ENCODE assay signal across 9 cellular contexts in the genomic region with DNA sequence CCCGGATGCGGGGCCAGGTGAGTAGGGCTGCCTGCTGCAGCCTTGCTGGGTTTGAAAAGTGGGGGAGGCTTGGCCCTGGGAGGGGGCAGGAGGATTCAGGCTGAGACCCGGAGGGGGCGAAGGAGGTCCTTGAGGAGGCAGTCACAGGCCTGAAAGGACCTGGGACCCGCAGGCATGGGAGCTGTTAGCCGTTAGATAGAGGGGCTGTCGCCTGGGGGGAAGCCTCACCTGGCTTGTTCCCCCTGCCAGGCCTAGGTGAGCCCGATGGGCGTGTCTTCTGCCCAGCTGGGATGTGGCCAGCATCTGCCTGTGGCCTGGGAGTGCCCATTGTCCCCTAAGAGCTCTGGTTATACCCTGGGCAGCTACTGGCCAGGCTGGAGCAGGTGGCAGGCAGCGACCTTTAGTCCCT. TPM values are rescaled to one million over a fixed set of nuclear protein-coding genes. Genes with fewer than 3 reads are reported as not detected.
DNase-seq lines count a peak whose midpoint lies in the region; ATAC-seq and TF ChIP-seq lines count a peak whose summit lies in the region.
"Had no signal": no experiment of that assay in that cellular context is flagged by ENCODE, and none has a peak within 500 bp of the region (broad histone marks: within the 10 kb centered on the region; RNA-seq: fewer than 3 reads in every experiment).

No MANE protein-coding gene starts in this region.

- no peak overlapping the region for H3K27ac Mint-ChIP-seq in WTC11

- CTCF ChIA-PET in WTC11 (lab: Charles Lee): interaction anchor here (0.9 to 14.8 kb wide), 25 partner anchors 9 to 308 kb away, joined by 3 to 457 read pairs (median 6); a partner anchor contains a TSS

- POLR2A ChIA-PET in WTC11 (lab: Charles Lee): interaction anchor here (2.3 to 2.8 kb wide), 2 partner anchors 15 to 26 kb away, joined by 16 to 24 read pairs; no protein-coding TSS in a partner anchor

- H3K27me3 Mint-ChIP-seq in WTC11 (ENCODE audit: low read depth): peaks cover 72% of the 10 kb centered on the region

- ATAC-seq in WTC11 (peak; percentile 12), HG02973 (IDR thresholded peaks at IDR 0.05; ENCODE audit: unreplicated experiment) (no peak), HG03095 (IDR thresholded peaks at IDR 0.05; ENCODE audit: unreplicated experiment) (no peak)

- no peak for TF ChIP-seq CTCF in WTC11 (IDR thresholded peaks at IDR 0.05)

- peaks cover 3% of the 10 kb centered on the region; the same call in 1 of the 2 replicates for H3K36me3 Mint-ChIP-seq in WTC11

- H3K4me1 Mint-ChIP-seq in WTC11: peaks cover 5% of the 10 kb centered on the region

- H3K27ac ChIP-seq in temporal lobe (ENCODE audit: low read depth, low read length): peak overlapping the region; percentile 65

- H3K9me3 Mint-ChIP-seq in WTC11: peaks cover 9% of the 10 kb centered on the region

- DNase-seq in NCI-H82 (lab: John Stamatoyannopoulos, UW) (peak; percentile 22), NCI-H82 treated with DMSO at 0.1 percent for 48 hours (lab: John Stamatoyannopoulos, UW; ENCODE audit: unreplicated experiment) (no peak), WTC11 (ENCODE audit: low spot score) (no peak), kidney tubule cell (ENCODE audit: low spot score) (peak; percentile 78), HuH-7 (ENCODE audit: low spot score) (no peak)

- peak overlapping the region; percentile 48 for H3K4me3 Mint-ChIP-seq in WTC11

TF ChIP-seq in WTC11, 78 proteins besides CTCF, POLR2A, EP300 and RAD21:
- TF ChIP-seq SMAD3 (CRISPR knock-in tag; IDR thresholded peaks at IDR 0.05; ENCODE audit: borderline replicate concordance) (no peak), SP1 (CRISPR knock-in tag; conservative IDR thresholded peaks at IDR 0.05) (no peak), ESRRA (CRISPR knock-in tag; IDR thresholded peaks at IDR 0.05; ENCODE audit: borderline replicate concordance) (no peak), GABPB1 (CRISPR knock-in tag; IDR thresholded peaks at IDR 0.05) (no peak), SOX15 (CRISPR knock-in tag; IDR thresholded peaks at IDR 0.05) (no peak), TCF7 (CRISPR knock-in tag; IDR thresholded peaks at IDR 0.05; ENCODE audit: low read depth) (no peak), ETV6 (CRISPR knock-in tag; IDR thresholded peaks at IDR 0.05) (no peak), HMGA2 (CRISPR knock-in tag; IDR thresholded peaks at IDR 0.05) (no peak), ZNF121 (CRISPR knock-in tag; IDR thresholded peaks at IDR 0.05) (no peak)
- TF ChIP-seq, protein P1, sequence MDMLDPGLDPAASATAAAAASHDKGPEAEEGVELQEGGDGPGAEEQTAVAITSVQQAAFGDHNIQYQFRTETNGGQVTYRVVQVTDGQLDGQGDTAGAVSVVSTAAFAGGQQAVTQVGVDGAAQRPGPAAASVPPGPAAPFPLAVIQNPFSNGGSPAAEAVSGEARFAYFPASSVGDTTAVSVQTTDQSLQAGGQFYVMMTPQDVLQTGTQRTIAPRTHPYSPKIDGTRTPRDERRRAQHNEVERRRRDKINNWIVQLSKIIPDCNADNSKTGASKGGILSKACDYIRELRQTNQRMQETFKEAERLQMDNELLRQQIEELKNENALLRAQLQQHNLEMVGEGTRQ (CRISPR knock-in tag; IDR thresholded peaks at IDR 0.05): no peak
- TF ChIP-seq, protein P2, sequence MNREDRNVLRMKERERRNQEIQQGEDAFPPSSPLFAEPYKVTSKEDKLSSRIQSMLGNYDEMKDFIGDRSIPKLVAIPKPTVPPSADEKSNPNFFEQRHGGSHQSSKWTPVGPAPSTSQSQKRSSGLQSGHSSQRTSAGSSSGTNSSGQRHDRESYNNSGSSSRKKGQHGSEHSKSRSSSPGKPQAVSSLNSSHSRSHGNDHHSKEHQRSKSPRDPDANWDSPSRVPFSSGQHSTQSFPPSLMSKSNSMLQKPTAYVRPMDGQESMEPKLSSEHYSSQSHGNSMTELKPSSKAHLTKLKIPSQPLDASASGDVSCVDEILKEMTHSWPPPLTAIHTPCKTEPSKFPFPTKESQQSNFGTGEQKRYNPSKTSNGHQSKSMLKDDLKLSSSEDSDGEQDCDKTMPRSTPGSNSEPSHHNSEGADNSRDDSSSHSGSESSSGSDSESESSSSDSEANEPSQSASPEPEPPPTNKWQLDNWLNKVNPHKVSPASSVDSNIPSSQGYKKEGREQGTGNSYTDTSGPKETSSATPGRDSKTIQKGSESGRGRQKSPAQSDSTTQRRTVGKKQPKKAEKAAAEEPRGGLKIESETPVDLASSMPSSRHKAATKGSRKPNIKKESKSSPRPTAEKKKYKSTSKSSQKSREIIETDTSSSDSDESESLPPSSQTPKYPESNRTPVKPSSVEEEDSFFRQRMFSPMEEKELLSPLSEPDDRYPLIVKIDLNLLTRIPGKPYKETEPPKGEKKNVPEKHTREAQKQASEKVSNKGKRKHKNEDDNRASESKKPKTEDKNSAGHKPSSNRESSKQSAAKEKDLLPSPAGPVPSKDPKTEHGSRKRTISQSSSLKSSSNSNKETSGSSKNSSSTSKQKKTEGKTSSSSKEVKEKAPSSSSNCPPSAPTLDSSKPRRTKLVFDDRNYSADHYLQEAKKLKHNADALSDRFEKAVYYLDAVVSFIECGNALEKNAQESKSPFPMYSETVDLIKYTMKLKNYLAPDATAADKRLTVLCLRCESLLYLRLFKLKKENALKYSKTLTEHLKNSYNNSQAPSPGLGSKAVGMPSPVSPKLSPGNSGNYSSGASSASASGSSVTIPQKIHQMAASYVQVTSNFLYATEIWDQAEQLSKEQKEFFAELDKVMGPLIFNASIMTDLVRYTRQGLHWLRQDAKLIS (CRISPR knock-in tag; IDR thresholded peaks at IDR 0.05; ENCODE audit: borderline replicate concordance): no peak
- TF ChIP-seq, protein P3, sequence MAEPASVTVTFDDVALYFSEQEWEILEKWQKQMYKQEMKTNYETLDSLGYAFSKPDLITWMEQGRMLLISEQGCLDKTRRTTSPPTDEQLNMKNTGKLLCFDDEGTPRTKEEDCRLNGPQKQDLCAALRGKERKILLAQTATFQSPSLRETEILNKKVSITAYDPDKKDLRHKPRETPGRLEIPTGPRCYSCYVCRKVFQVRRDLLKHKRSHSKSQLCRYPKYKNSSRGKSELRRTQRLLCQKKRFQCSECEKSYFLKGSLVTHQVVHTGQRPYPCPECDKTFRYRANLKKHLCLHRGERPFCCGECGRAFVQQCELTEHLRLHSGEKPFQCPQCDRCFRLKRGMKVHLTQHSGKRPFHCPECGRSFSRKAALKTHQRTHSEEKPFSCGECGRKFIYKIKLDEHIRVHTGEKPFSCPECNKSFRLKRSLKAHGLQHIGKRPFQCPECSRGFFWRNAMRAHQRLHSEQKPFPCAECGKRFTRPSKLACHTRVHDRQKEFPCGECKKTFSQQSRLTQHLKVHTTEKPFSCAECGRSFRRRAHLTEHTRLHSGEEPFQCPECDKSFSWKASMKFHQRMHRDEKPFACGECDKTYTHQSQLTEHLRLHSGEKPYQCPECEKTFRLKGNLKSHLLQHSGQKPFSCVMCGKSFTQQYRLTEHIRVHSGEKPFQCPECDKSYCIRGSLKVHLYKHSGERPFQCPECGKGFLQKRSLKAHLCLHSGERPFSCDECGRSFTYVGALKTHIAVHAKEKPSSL (CRISPR knock-in tag; conservative IDR thresholded peaks at IDR 0.05): no peak
TF ChIP-seq in WTC11: peak in this region for 0.

RNA-seq across cellular contexts. Expression of a gene that starts 1.8 kb away (rescaled TPM):
- total RNA-seq in WTC11 (2021) (1.7 to 2.5 TPM (median 2.4 TPM) in 3 replicates), temporal lobe (7.6 TPM)

RNA-seq across cellular contexts. Expression of a gene that starts 11.2 kb away (rescaled TPM):
- total RNA-seq in WTC11 (2021): not detected in 3 replicates
- total RNA-seq in temporal lobe: not detected
- total RNA-seq: NCI-H460 had no signal

RNA-seq across cellular contexts. Expression of a gene that starts 24.2 kb away (rescaled TPM):
- total RNA-seq in WTC11 (2021) (not detected in 3 replicates), temporal lobe (not detected)
- total RNA-seq: NCI-H460 had no signal

RNA-seq across cellular contexts. Expression of a gene that starts 34.4 kb away (rescaled TPM):
- total RNA-seq in WTC11 (2021) (not detected in 3 replicates), temporal lobe (not detected)
- total RNA-seq: NCI-H460 had no signal

RNA-seq across cellular contexts. Expression of a gene that starts 48.1 kb away (rescaled TPM):
- not detected in 3 replicates for total RNA-seq in WTC11 (2021)
- total RNA-seq in temporal lobe: under 0.01 TPM
- total RNA-seq: NCI-H460 had no signal

Comparison
In these comparisons a context has a peak if more than half of its experiments do, and no peak if none do; other contexts are left out.
1. DNase-seq: peak in NCI-H82 (single experiment) and kidney tubule cell (single experiment); none in NCI-H82 treated with DMSO at 0.1 percent for 48 hours (single experiment), WTC11 (single experiment) and HuH-7 (single experiment).